ENCODE assay signal across 25 cellular contexts in genomic region chr4:4590496-4590895, GRCh38. TPM values are rescaled to one million over a fixed set of nuclear protein-coding genes. Genes with fewer than 3 reads are reported as not detected.
DNase-seq lines count a peak whose midpoint lies in the region; ATAC-seq, FAIRE-seq and TF ChIP-seq lines count a peak whose summit lies in the region.
"Had no signal": no experiment of that assay in that cellular context is flagged by ENCODE, and none has a peak within 500 bp of the region (broad histone marks: within the 10 kb centered on the region; RNA-seq: fewer than 3 reads in every experiment).

No MANE protein-coding gene starts in this region.

- H2AK5ac ChIP-seq in mesenchymal stem cell (ENCODE audit: low read length, severe bottlenecking): no peak overlapping the region

- DNase-seq in AG08396 (ENCODE audit: low spot score) (peak; percentile 22), M059J (ENCODE audit: low read depth) (peak; percentile 29), choroid plexus epithelial cell (ENCODE audit: low read depth) (peak; percentile 39), mesenchymal stem cell (peak; percentile 16), NCI-H128 (lab: John Stamatoyannopoulos, UW; ENCODE audit: unreplicated experiment) (no peak), GM12891 (ENCODE audit: insufficient read length, low spot score) (no peak), NCI-H1092 treated with DMSO at 0.1 percent for 48 hours (lab: John Stamatoyannopoulos, UW) (no peak)
- DNase-seq: activated CD4-positive, alpha-beta T cell treated with anti-CD3 and anti-CD28 coated beads for 1 hour; activated naive CD4-positive, alpha-beta T cell treated with anti-CD3 and anti-CD28 coated beads for 36 hours; activated T-cell treated with anti-CD3 and anti-CD28 coated beads, Interleukin-2, amount 50 U/mL, for 48 hours; aorta; CD4-positive, CD25-positive, alpha-beta regulatory T cell; DMS 273 treated with DMSO at 0.1 percent for 48 hours; effector memory CD8-positive, alpha-beta T cell; NCI-H1436 treated with DMSO at 0.1 percent for 48 hours; NCI-H2171 treated with DMSO at 0.1 percent for 48 hours; NCI-H526 treated with DMSO at 0.1 percent for 48 hours; upper lobe of right lung had no signal

- no peak overlapping the region for H2BK15ac ChIP-seq in mesenchymal stem cell (ENCODE audit: low read depth, poor library complexity, severe bottlenecking)

- H3K4me3 ChIP-seq in choroid plexus epithelial cell (ENCODE audit: low read depth, low read length): no peak overlapping the region
- peak overlapping the region in 1 of 2 experiments; percentile 7 for H3K4me3 ChIP-seq in mesenchymal stem cell (ENCODE audit: insufficient read depth in 1 of 2, low read depth in 1 of 2, low read length in 2 of 2)
- H3K4me3 ChIP-seq: upper lobe of right lung had no signal

- no peaks in the 10 kb centered on the region for H3K36me3 ChIP-seq in mesenchymal stem cell (ENCODE audit: control insufficient read depth in 1 of 2, insufficient read depth in 2 of 2, low read depth in 1 of 2, low read length in 2 of 2)
- H3K36me3 ChIP-seq: upper lobe of right lung had no signal

- no peak overlapping the region for H3K4me2 ChIP-seq in mesenchymal stem cell (ENCODE audit: low read length, poor library complexity, severe bottlenecking)

- no peak for FAIRE-seq in GM12891 (lab: Jason Lieb, UNC)
- FAIRE-seq: A204.1, GM12892, H1, HepG2, TTC549 had no signal

- H3K79me1 ChIP-seq in mesenchymal stem cell (replicated peaks; ENCODE audit: low read length, poor library complexity, severe bottlenecking): no peaks in the 10 kb centered on the region

- no peak overlapping the region for H3K4ac ChIP-seq in mesenchymal stem cell (ENCODE audit: low read depth in 1 of 2, low read length in 2 of 2)

- no peak overlapping the region for H4K8ac ChIP-seq in mesenchymal stem cell (ENCODE audit: low read length)

- H4K91ac ChIP-seq in mesenchymal stem cell (ENCODE audit: low read length): no peak overlapping the region

- WGBS in mesenchymal stem cell: 8% methylated on average over 4 of the region's 7 CpGs

- H2BK5ac ChIP-seq in mesenchymal stem cell (ENCODE audit: low read depth, low read length, poor library complexity, severe bottlenecking): no peak overlapping the region

- H3K18ac ChIP-seq in mesenchymal stem cell (ENCODE audit: low read depth in 1 of 2, low read length in 2 of 2): no peak overlapping the region

- peak overlapping the region in 1 of 2 experiments; percentile 19 for H3K14ac ChIP-seq in mesenchymal stem cell (ENCODE audit: low read length in 2 of 2)

- no peak overlapping the region for H3K27ac ChIP-seq in mesenchymal stem cell (ENCODE audit: low read length, poor library complexity, severe bottlenecking)
- H3K27ac ChIP-seq: upper lobe of right lung had no signal

- no peak overlapping the region for H2BK12ac ChIP-seq in mesenchymal stem cell (ENCODE audit: low read length in 2 of 2)

- ATAC-seq in HG03097 (IDR thresholded peaks at IDR 0.05; ENCODE audit: low FRiP score, unreplicated experiment): no peak
- ATAC-seq: effector memory CD8-positive, alpha-beta T cell; HepG2; Right ventricle myocardium inferior; upper lobe of right lung had no signal

- no peaks in the 10 kb centered on the region for H3K27me3 ChIP-seq in mesenchymal stem cell (ENCODE audit: control insufficient read depth in 1 of 2, insufficient read depth in 1 of 2, low read length in 2 of 2)
- H3K27me3 ChIP-seq: upper lobe of right lung had no signal

- no peak overlapping the region for H3K23ac ChIP-seq in mesenchymal stem cell (ENCODE audit: low read length in 2 of 2)

- TF ChIP-seq CTCF in choroid plexus epithelial cell (conservative IDR thresholded peaks at IDR 0.05; ENCODE audit: low read depth, low read length): no peak

- no peak overlapping the region for H2BK120ac ChIP-seq in mesenchymal stem cell (ENCODE audit: low read depth, low read length)

- no peaks in the 10 kb centered on the region for H3K4me1 ChIP-seq in mesenchymal stem cell (ENCODE audit: control insufficient read depth, insufficient read depth, low read depth, low read length)
- H3K4me1 ChIP-seq: upper lobe of right lung had no signal

- H3K9me3 ChIP-seq in mesenchymal stem cell (ENCODE audit: control insufficient read depth, low read length): peaks cover 12% of the 10 kb centered on the region

- TF ChIP-seq POLR2A in GM12891 (IDR thresholded peaks at IDR 0.05; ENCODE audit: low read depth, low read length): no peak

- H2AFZ ChIP-seq in mesenchymal stem cell (ENCODE audit: low read depth, low read length): no peak overlapping the region

- peak overlapping the region; percentile 30 for H3K9ac ChIP-seq in mesenchymal stem cell (ENCODE audit: low read length)

TF ChIP-seq in GM12891, 5 proteins besides CTCF, POLR2A, EP300 and RAD21:
- TF ChIP-seq SPI1 (IDR thresholded peaks at IDR 0.05; ENCODE audit: low read depth, low read length): no peak
- no peak for TF ChIP-seq POLR2AphosphoS5 (IDR thresholded peaks at IDR 0.05; ENCODE audit: low read depth, low read length)
- no peak for TF ChIP-seq TAF1 (IDR thresholded peaks at IDR 0.05; ENCODE audit: low read depth, low read length)
- no peak for TF ChIP-seq POU2F2 (IDR thresholded peaks at IDR 0.05; ENCODE audit: low read depth, low read length)

RNA-seq across cellular contexts. Expression of gene STX18, which starts 48.6 kb away (rescaled TPM):
- total RNA-seq in M059J (2014; rRNA removed; shearing (Covaris generic)): 37.8 and 48.1 TPM in 2 replicates
- polyA plus RNA-seq in mesenchymal stem cell (2013, experiment 1 of 2): 28.2 TPM
- 27.9 TPM for polyA plus RNA-seq in mesenchymal stem cell (2013, experiment 2 of 2)
- polyA plus RNA-seq in GM12891 (2012; ENCODE audit: low read depth, missing spikeins): 18.9 TPM

Comparison
In these comparisons a context has a peak if more than half of its experiments do, and no peak if none do; other contexts are left out.
1. DNase-seq: peak in AG08396 (single experiment), M059J (single experiment), choroid plexus epithelial cell (single experiment) and mesenchymal stem cell (single experiment); none in NCI-H128 (single experiment), GM12891 (single experiment) and NCI-H1092 treated with DMSO at 0.1 percent for 48 hours (single experiment).